ENCODE assay signal across 20 cellular contexts in the genomic region with DNA sequence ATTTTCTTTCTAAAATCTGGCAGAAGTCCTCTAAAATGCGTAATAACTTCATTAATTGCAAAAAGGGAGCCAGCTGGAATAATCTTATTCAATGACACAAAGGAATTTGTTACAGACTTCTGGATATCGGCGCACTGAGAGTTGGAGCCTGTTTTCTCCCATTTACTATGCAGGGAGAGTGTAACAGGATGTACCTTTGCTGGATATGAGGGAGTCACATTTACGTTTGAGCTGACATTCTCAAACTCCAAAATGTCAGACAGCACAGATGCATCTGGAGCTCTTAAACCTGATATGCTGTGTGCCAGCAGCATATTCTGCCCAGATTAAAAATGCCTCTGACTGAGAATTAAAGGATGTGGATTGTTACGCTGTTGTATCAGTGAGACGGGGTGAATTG.
A peak's percentile ranks its signal among the peaks of the same experiment; 100 is the strongest.
DNase-seq lines count a peak whose midpoint lies in the region; ATAC-seq, FAIRE-seq and TF ChIP-seq lines count a peak whose summit lies in the region.
"Had no signal": no experiment of that assay in that cellular context is flagged by ENCODE, and none has a peak within 500 bp of the region (broad histone marks: within the 10 kb centered on the region; RNA-seq: fewer than 3 reads in every experiment).

No MANE protein-coding gene starts in this region.

- no peaks in the 10 kb centered on the region; the same call in 1 of the 2 replicates for H3K23me2 ChIP-seq in H1 (ENCODE audit: low read depth, low read length)

- no peaks in the 10 kb centered on the region for H4K20me1 ChIP-seq in H1 (replicated peaks in 1 of 2; ENCODE audit: control insufficient read depth in 1 of 2, insufficient read depth in 2 of 2, low read length in 2 of 2)

- no peaks in the 10 kb centered on the region for H3K79me2 ChIP-seq in H1 (ENCODE audit: control insufficient read depth in 1 of 2, insufficient read depth in 2 of 2, low read length in 2 of 2)

- H2BK20ac ChIP-seq in H1 (ENCODE audit: low read length) = no peak overlapping the region

- no peaks in the 10 kb centered on the region for H3K27me3 ChIP-seq in right atrium auricular region
- no peaks in the 10 kb centered on the region for H3K27me3 ChIP-seq in H1 (replicated peaks in 1 of 4; ENCODE audit: control insufficient read depth in 3 of 4, extremely low read depth in 1 of 4, insufficient read depth in 3 of 4, low read length in 3 of 4)
- H3K27me3 ChIP-seq in aorta (ENCODE audit: control insufficient read depth in 1 of 2, insufficient read depth in 2 of 2, low read length in 1 of 2) = no peaks in the 10 kb centered on the region

- no peak overlapping the region for H3K4me3 ChIP-seq in right atrium auricular region
- H3K4me3 ChIP-seq in H1 (ENCODE audit: extremely low read depth in 1 of 4, insufficient read depth in 2 of 4, low read depth in 3 of 4, low read length in 4 of 4) = no peak overlapping the region
- no peak overlapping the region for H3K4me3 ChIP-seq in aorta (ENCODE audit: low read length in 2 of 2)

- no peaks in the 10 kb centered on the region for H3K79me1 ChIP-seq in H1 (ENCODE audit: low read depth, low read length)

- no peak for FAIRE-seq in H1 (lab: Jason Lieb, UNC)
- FAIRE-seq: A204.1, bronchial epithelial cell, GM19239 had no signal

- WGBS in H1 (ENCODE audit: extremely low coverage in 1 of 2, insufficient coverage in 1 of 2, insufficient read length in 1 of 2, insufficient replicate concordance in 2 of 2, low coverage in 1 of 2, low lambda C conversion rate in 2 of 2, missing lambda C conversion rate in 1 of 2), 2 experiments = 83% methylated on average over 6 of the region's 6 CpGs; no CpG with 5 or more reads in 1 of the 2 experiments
- WGBS in aorta, 2 donors = 74 to 82% methylated on average over 6 of the region's 6 CpGs

- TF ChIP-seq POLR2A in H1 (IDR thresholded peaks at IDR 0.05; ENCODE audit: control extremely low read depth in 1 of 2, low read depth in 2 of 2, low read length in 2 of 2) = no peak

- no peak overlapping the region for H2BK15ac ChIP-seq in H1 (ENCODE audit: low read length)

- no peak overlapping the region for H2BK120ac ChIP-seq in H1 (replicated peaks; ENCODE audit: low read depth, low read length)

- POLR2A ChIA-PET in H1 (lab: Charles Lee; ENCODE audit: partially characterized antibody) = no interaction called here

- CTCF ChIA-PET in H1 (lab: Charles Lee; ENCODE audit: partially characterized antibody) = interaction anchor here (1.6 kb wide), 1 partner anchor 20 kb away, joined by 4 read pairs; no protein-coding TSS in a partner anchor

- no peak overlapping the region for H4K8ac ChIP-seq in H1 (ENCODE audit: extremely low read depth, insufficient read depth, low read length)

- no peaks in the 10 kb centered on the region for H3K9me3 ChIP-seq in right atrium auricular region
- 0 out of 4 replicates have a peak, but pooled peaks cover 0 to 8% of the 10 kb centered on the region in 2 experiments for H3K9me3 ChIP-seq in H1 (ENCODE audit: insufficient read depth in 2 of 2, low read depth in 1 of 2, low read length in 1 of 2)
- no peaks in the 10 kb centered on the region for H3K9me3 ChIP-seq in aorta (ENCODE audit: control insufficient read depth, low read length)
- H3K9me3 ChIP-seq: Caco-2 had no signal

- no peak overlapping the region for H4K5ac ChIP-seq in H1 (ENCODE audit: insufficient read length, low read depth, low read length)

- no peak for TF ChIP-seq CTCF in right atrium auricular region (IDR thresholded peaks at IDR 0.05)
- TF ChIP-seq CTCF in H1 (IDR thresholded peaks at IDR 0.05; ENCODE audit: control extremely low read depth in 1 of 3, insufficient read depth in 1 of 3, low read depth in 1 of 3, low read length in 3 of 3) = no peak

- H3K14ac ChIP-seq in H1 (ENCODE audit: insufficient read length) = no peak overlapping the region

- intact Hi-C loops in Right ventricle myocardium inferior (cut with DNase I) = no loop called here
- intact Hi-C loops in aorta (cut with DNase I) = no loop called here

- H3K56ac ChIP-seq in H1 (replicated peaks; ENCODE audit: insufficient read length, low read depth, low read length) = no peak overlapping the region

- no peak overlapping the region for H3K23ac ChIP-seq in H1 (ENCODE audit: insufficient read length)

- H4K91ac ChIP-seq in H1 (replicated peaks; ENCODE audit: insufficient read length, low read length) = no peak overlapping the region

- H3K36me3 ChIP-seq in right atrium auricular region = no peaks in the 10 kb centered on the region
- no peaks in the 10 kb centered on the region for H3K36me3 ChIP-seq in H1 (ENCODE audit: control insufficient read depth in 2 of 4, insufficient read depth in 4 of 4, low read length in 3 of 4)
- no peaks in the 10 kb centered on the region for H3K36me3 ChIP-seq in aorta (ENCODE audit: control insufficient read depth in 1 of 2, insufficient read depth in 2 of 2, low read length in 1 of 2)

- H2BK5ac ChIP-seq in H1 (ENCODE audit: low read depth, low read length) = no peak overlapping the region

- no peak overlapping the region for H2BK12ac ChIP-seq in H1 (ENCODE audit: low read depth, low read length)

- H3K4me2 ChIP-seq in H1 (ENCODE audit: insufficient read depth in 1 of 2, low read depth in 2 of 2, low read length in 2 of 2) = no peak overlapping the region

- DNase-seq in Right ventricle myocardium inferior (ENCODE audit: missing footprints) (no peak), right atrium auricular region (ENCODE audit: low spot score) (no peak), H1 (ENCODE audit: low read depth in 1 of 2, low spot score in 2 of 2) (no peak), myocyte (ENCODE audit: low read depth) (peak; percentile 61), aorta (no peak), DMS114 treated with DMSO at 0.1 percent for 48 hours (lab: John Stamatoyannopoulos, UW; ENCODE audit: unreplicated experiment) (no peak), RPMI8226 (no peak)
- DNase-seq: activated B cell treated with CpG ODN at 0.5 μM for 24 hours; activated CD4-positive, alpha-beta memory T cell treated with anti-CD3 and anti-CD28 coated beads for 36 hours; activated effector memory CD4-positive, alpha-beta T cell treated with anti-CD3 and anti-CD28 coated beads, Interleukin-2, amount 50 U/mL, for 16 hours; Caco-2; cortex of kidney; NCI-H1417; NCI-H2107; nucleus accumbens; T-helper 9 cell had no signal

- no peak overlapping the region for H2AK5ac ChIP-seq in H1 (ENCODE audit: low read depth, low read length)

- H3K9ac ChIP-seq in H1 (replicated peaks in 1 of 4; ENCODE audit: extremely low read depth in 1 of 4, low read depth in 3 of 4, low read length in 3 of 4) = no peak overlapping the region

- H3K18ac ChIP-seq in H1 (ENCODE audit: extremely low read depth, low read length) = no peak overlapping the region

- peak overlapping the region; percentile 72; the same call in 1 of the 2 replicates for H2AFZ ChIP-seq in H1 (ENCODE audit: low read length)

- ATAC-seq in Right ventricle myocardium inferior = peak; percentile 62
- peak; percentile 63 for ATAC-seq in aorta (ENCODE audit: low FRiP score)
- no peak for ATAC-seq in HG02588 (IDR thresholded peaks at IDR 0.05; ENCODE audit: unreplicated experiment)

- no peak overlapping the region for H3K4ac ChIP-seq in H1 (replicated peaks; ENCODE audit: insufficient read length, low read depth, low read length)

- H3K4me1 ChIP-seq in right atrium auricular region (no peaks in the 10 kb centered on the region), H1 (replicated peaks in 1 of 4; ENCODE audit: control insufficient read depth in 3 of 4, insufficient read depth in 4 of 4, low read length in 3 of 4) (peaks cover 0 to 3% (median 0%) of the 10 kb centered on the region in 4 experiments; a peak in 1 of 7 replicates), aorta (ENCODE audit: control insufficient read depth in 1 of 2, insufficient read depth in 2 of 2, low read length in 2 of 2) (no peaks in the 10 kb centered on the region)

- H3K27ac ChIP-seq in right atrium auricular region (peak overlapping the region in 1 of 2 donors; percentile 64), H1 (ENCODE audit: low read depth, low read length) (no peak overlapping the region), aorta (ENCODE audit: low read depth in 1 of 2, low read length in 2 of 2) (no peak overlapping the region)

- TF ChIP-seq RAD21 in H1 (IDR thresholded peaks at IDR 0.05 in 1 of 2, conservative IDR thresholded peaks at IDR 0.05 in 1 of 2; ENCODE audit: low read depth in 2 of 2, low read length in 2 of 2) = no peak

- TF ChIP-seq EP300 in H1 (IDR thresholded peaks at IDR 0.05; ENCODE audit: borderline replicate concordance in 1 of 2, low read depth in 2 of 2, low read length in 2 of 2) = no peak
